ENCODE assay signal across 1 cellular context in genomic region chr3:50319872-50320625, GRCh38.
TF ChIP-seq lines count a peak whose summit lies in the region.

No MANE protein-coding gene starts in this region.

TF ChIP-seq in HCT116, 20 proteins besides CTCF, POLR2A, EP300 and RAD21:
- TF ChIP-seq SRF (IDR thresholded peaks at IDR 0.05; ENCODE audit: low read depth) (no peak), SIN3A (IDR thresholded peaks at IDR 0.05; ENCODE audit: low read depth) (no peak), TCF7L2 (IDR thresholded peaks at IDR 0.05; ENCODE audit: borderline replicate concordance, extremely low read depth, insufficient read depth, insufficient read length) (peak; percentile 17), JUND (IDR thresholded peaks at IDR 0.05) (no peak), MAX (IDR thresholded peaks at IDR 0.05) (no peak)
